In the genomic region with DNA sequence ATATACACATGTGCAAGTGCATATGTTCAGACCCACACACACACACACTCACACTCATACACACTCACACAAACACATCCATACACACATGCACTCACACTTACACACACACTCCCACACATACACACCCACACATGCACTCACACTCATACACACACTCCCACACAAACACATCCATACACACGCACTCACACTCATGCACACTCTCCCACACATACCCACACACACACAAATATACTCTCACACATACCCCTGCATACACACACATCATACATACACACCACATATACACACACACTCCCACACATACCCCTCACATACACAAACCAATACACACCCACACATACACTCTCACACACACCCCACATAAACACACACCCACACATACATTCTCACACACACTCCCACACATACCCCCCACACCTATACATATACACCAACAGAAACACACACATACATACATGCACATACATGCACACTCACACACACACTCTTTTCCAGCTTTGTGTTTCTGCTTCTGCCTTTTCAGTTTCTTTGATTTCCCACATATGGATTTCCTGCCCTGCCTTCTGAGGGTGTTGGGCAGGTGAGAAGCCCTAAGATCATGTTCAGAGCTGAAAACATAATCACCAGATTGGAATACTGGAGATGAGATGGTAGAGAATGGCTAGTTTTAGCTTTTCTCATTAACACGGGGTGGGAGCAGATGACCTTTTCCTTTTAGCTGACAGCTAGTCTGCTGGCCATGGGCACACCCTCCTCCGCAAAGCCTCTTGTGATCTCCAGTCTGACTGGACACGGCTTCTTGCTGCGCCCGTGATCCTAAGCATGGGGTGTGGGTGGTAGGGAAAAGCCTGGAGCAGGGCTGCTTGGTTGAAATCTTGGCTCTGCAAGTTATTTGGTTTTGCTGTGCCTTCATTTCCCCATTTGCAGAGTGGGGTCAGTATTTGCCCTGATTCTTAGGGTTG, we compare ENCODE assay signal across 8 cellular contexts.
A peak's percentile ranks its signal among the peaks of the same experiment; 100 is the strongest.
DNase-seq lines count a peak whose midpoint lies in the region; ATAC-seq and TF ChIP-seq lines count a peak whose summit lies in the region.

No MANE protein-coding gene starts in this region.

- H3K27me3 ChIP-seq in KMS-11 (ENCODE audit: insufficient read depth, low read depth), result no peaks in the 10 kb centered on the region
- no peaks in the 10 kb centered on the region for H3K27me3 ChIP-seq in breast epithelium
- H3K27me3 ChIP-seq in osteoblast (ENCODE audit: insufficient read depth, low read length), result no peaks in the 10 kb centered on the region

- H3K27ac ChIP-seq in KMS-11 (peak overlapping the region; percentile 100), breast epithelium (peak overlapping the region; percentile 54 to 60), osteoblast (ENCODE audit: low read depth, low read length) (peak overlapping the region; percentile 75)

- H3K9me3 ChIP-seq in breast epithelium (no peaks in the 10 kb centered on the region), osteoblast (ENCODE audit: low read depth, low read length) (no peaks in the 10 kb centered on the region)

- TF ChIP-seq CTCF in KMS-11 (conservative IDR thresholded peaks at IDR 0.05; ENCODE audit: low read depth, low read length), result no peak
- no peak for TF ChIP-seq CTCF in breast epithelium (IDR thresholded peaks at IDR 0.05)
- TF ChIP-seq CTCF in osteoblast (IDR thresholded peaks at IDR 0.05; ENCODE audit: extremely low read depth, low read depth, low read length), result no peak

- no peaks in the 10 kb centered on the region for H3K79me2 ChIP-seq in KMS-11 (ENCODE audit: insufficient read depth, low read depth)
- H3K79me2 ChIP-seq in osteoblast (ENCODE audit: insufficient read depth, low read length), result peaks cover 4% of the 10 kb centered on the region

- peak overlapping the region; percentile 99 for H3K4me2 ChIP-seq in KMS-11
- peak overlapping the region; percentile 72 for H3K4me2 ChIP-seq in osteoblast (ENCODE audit: insufficient read depth, low read length)

- no peaks in the 10 kb centered on the region for H4K20me1 ChIP-seq in KMS-11 (ENCODE audit: insufficient read depth)
- peaks cover 3% of the 10 kb centered on the region for H4K20me1 ChIP-seq in osteoblast (ENCODE audit: insufficient read depth, low read length)

- H3K9ac ChIP-seq in KMS-11, result peak overlapping the region; percentile 87

- in situ Hi-C loops in Caki2 (cut with HindIII; ENCODE audit: low pct_unique_long_range_greater_than_20kb, low sequenced_read_pairs), result no loop called here

- no peak overlapping the region for H3K4me3 ChIP-seq in KMS-11 (IDR thresholded peaks at IDR 0.05; ENCODE audit: insufficient read depth, low read depth, low read length)
- H3K4me3 ChIP-seq in breast epithelium, result no peak overlapping the region
- H3K4me3 ChIP-seq in osteoblast (ENCODE audit: insufficient read depth, low read length), result no peak overlapping the region

- intact Hi-C loops in breast epithelium (cut with DNase I; ENCODE audit: low total_unique reads), result no loop called here

- H3K36me3 ChIP-seq in KMS-11 (ENCODE audit: insufficient read depth) (no peaks in the 10 kb centered on the region), breast epithelium (no peaks in the 10 kb centered on the region), osteoblast (ENCODE audit: insufficient read depth, low read length) (no peaks in the 10 kb centered on the region)

- no peak for ATAC-seq in GM18873 (IDR thresholded peaks at IDR 0.05; ENCODE audit: low FRiP score, unreplicated experiment)

- no peak for TF ChIP-seq POLR2A in breast epithelium (IDR thresholded peaks at IDR 0.05)

- peak overlapping the region; percentile 45; the same call in 1 of the 2 replicates for H2AFZ ChIP-seq in KMS-11 (ENCODE audit: low read depth)
- no peak overlapping the region for H2AFZ ChIP-seq in osteoblast (ENCODE audit: low read length)

- H3K4me1 ChIP-seq in KMS-11 (ENCODE audit: low read depth, poor library complexity, severe bottlenecking) (peaks cover 77% of the 10 kb centered on the region), breast epithelium (peaks cover 11 to 30% of the 10 kb centered on the region in 2 donors), osteoblast (ENCODE audit: insufficient read depth, low read length) (peaks cover 32% of the 10 kb centered on the region)

- DNase-seq in Caki2 (ENCODE audit: low read depth) (peak; percentile 47), breast epithelium (ENCODE audit: low spot score in 2 of 2) (no peak), osteoblast (ENCODE audit: insufficient read length, low spot score, missing footprints) (peak; percentile 74), NCI-H1105 (lab: John Stamatoyannopoulos, UW) (no peak), NCI-H146 treated with DMSO at 0.1 percent for 48 hours (lab: John Stamatoyannopoulos, UW; ENCODE audit: unreplicated experiment) (no peak)
- no peak for DNase-seq in activated CD4-positive, CD25-positive, alpha-beta regulatory T cell treated with anti-CD3 and anti-CD28 coated beads, Interleukin-2, amount 50 U/mL, for 72 hours

Comparison
In these comparisons a context has a peak if more than half of its experiments do, and no peak if none do; other contexts are left out.
1. DNase-seq: peak in Caki2 (single experiment) and osteoblast (single experiment); none in breast epithelium (0 of 2), activated CD4-positive, CD25-positive, alpha-beta regulatory T cell treated with anti-CD3 and anti-CD28 coated beads, Interleukin-2, amount 50 U/mL, for 72 hours (single experiment), NCI-H1105 (single experiment) and NCI-H146 treated with DMSO at 0.1 percent for 48 hours (single experiment).
2. Peak in every context shown above with its lines, with median percentiles within 50 percentile points of each other: H3K27ac ChIP-seq.